8 cellular contexts compared by ENCODE assay signal in the genomic region with DNA sequence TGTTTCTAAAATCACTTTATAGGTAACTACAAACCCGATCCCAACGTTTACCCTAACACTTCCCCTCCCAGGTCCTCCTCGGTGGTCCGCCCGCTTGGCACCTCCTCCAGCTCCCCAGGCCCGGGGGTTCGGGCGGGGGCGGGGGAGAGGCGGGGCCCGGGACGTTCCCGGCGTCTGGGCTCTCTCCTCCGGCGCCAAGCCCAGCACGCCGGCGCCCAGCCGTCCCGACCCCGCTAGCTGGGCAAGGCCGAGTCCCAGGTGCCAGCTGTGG. TPM values are rescaled to one million over a fixed set of nuclear protein-coding genes. Genes with fewer than 3 reads are reported as not detected.
DNase-seq lines count a peak whose midpoint lies in the region; ATAC-seq, FAIRE-seq and TF ChIP-seq lines count a peak whose summit lies in the region.

No MANE protein-coding gene starts in this region.

- no peak overlapping the region for H4K91ac ChIP-seq in mesenchymal stem cell (ENCODE audit: low read length)

- under 1% methylated on average over 19 of the region's 23 CpGs for WGBS in mesenchymal stem cell

- H3K27me3 ChIP-seq in mesenchymal stem cell (ENCODE audit: control insufficient read depth in 1 of 2, insufficient read depth in 1 of 2, low read length in 2 of 2): no peaks in the 10 kb centered on the region

- no peaks in the 10 kb centered on the region for H3K4me1 ChIP-seq in ES-I3 (ENCODE audit: insufficient read depth, low read length)
- no peaks in the 10 kb centered on the region for H3K4me1 ChIP-seq in mesenchymal stem cell (ENCODE audit: control insufficient read depth, insufficient read depth, low read depth, low read length)

- H3K27ac ChIP-seq in mesenchymal stem cell (ENCODE audit: low read length, poor library complexity, severe bottlenecking): peak overlapping the region; percentile 99

- in situ Hi-C loops in astrocyte of the cerebellum (cut with HindIII; ENCODE audit: low sequenced_read_pairs): no loop called here

- no peak for TF ChIP-seq POLR2A in GM18505 (IDR thresholded peaks at IDR 0.05; ENCODE audit: borderline replicate concordance, extremely low read depth, insufficient read depth, insufficient read length)

- H3K36me3 ChIP-seq in ES-I3 (ENCODE audit: insufficient read depth, low read length): peaks cover 4% of the 10 kb centered on the region
- H3K36me3 ChIP-seq in mesenchymal stem cell (ENCODE audit: control insufficient read depth in 1 of 2, insufficient read depth in 2 of 2, low read depth in 1 of 2, low read length in 2 of 2): peaks cover 6 to 37% of the 10 kb centered on the region in 2 experiments

- TF ChIP-seq CTCF in astrocyte of the cerebellum (IDR thresholded peaks at IDR 0.05; ENCODE audit: low read depth, low read length, missing control alignments): no peak
- no peak for TF ChIP-seq CTCF in D721Med (IDR thresholded peaks at IDR 0.05; ENCODE audit: insufficient read depth, missing control alignments)

- no peak overlapping the region for H3K14ac ChIP-seq in mesenchymal stem cell (ENCODE audit: low read length in 2 of 2)

- no peak overlapping the region for H2AK5ac ChIP-seq in mesenchymal stem cell (ENCODE audit: low read length, severe bottlenecking)

- peak overlapping the region; percentile 88 for H3K4me3 ChIP-seq in astrocyte of the cerebellum (ENCODE audit: low read depth, low read length)
- peak overlapping the region; percentile 81 to 98 for H3K4me3 ChIP-seq in mesenchymal stem cell (ENCODE audit: insufficient read depth in 1 of 2, low read depth in 1 of 2, low read length in 2 of 2)

- H2AFZ ChIP-seq in mesenchymal stem cell (ENCODE audit: low read depth, low read length): peak overlapping the region; percentile 69

- peak overlapping the region; percentile 94 for H2BK5ac ChIP-seq in mesenchymal stem cell (ENCODE audit: low read depth, low read length, poor library complexity, severe bottlenecking)

- no peak overlapping the region for H3K23ac ChIP-seq in mesenchymal stem cell (ENCODE audit: low read length in 2 of 2)

- no peak overlapping the region for H4K8ac ChIP-seq in mesenchymal stem cell (ENCODE audit: low read length)

- peak overlapping the region; percentile 98 for H2BK15ac ChIP-seq in mesenchymal stem cell (ENCODE audit: low read depth, poor library complexity, severe bottlenecking)

- H3K4ac ChIP-seq in mesenchymal stem cell (ENCODE audit: low read depth in 1 of 2, low read length in 2 of 2): no peak overlapping the region

- no peak overlapping the region for H2BK12ac ChIP-seq in mesenchymal stem cell (ENCODE audit: low read length in 2 of 2)

- H3K9me3 ChIP-seq in ES-I3 (ENCODE audit: control insufficient read depth, insufficient read depth, low read length) (no peaks in the 10 kb centered on the region), mesenchymal stem cell (ENCODE audit: control insufficient read depth, low read length) (no peaks in the 10 kb centered on the region)

- peak overlapping the region; percentile 87 for H2BK120ac ChIP-seq in mesenchymal stem cell (ENCODE audit: low read depth, low read length)

- peak overlapping the region; percentile 64 for H3K4me2 ChIP-seq in mesenchymal stem cell (ENCODE audit: low read length, poor library complexity, severe bottlenecking)

- ATAC-seq in HG02763 (IDR thresholded peaks at IDR 0.05; ENCODE audit: unreplicated experiment) (peak; percentile 25), GM18505 (IDR thresholded peaks at IDR 0.05; ENCODE audit: unreplicated experiment) (no peak), HG02610 (IDR thresholded peaks at IDR 0.05; ENCODE audit: unreplicated experiment) (no peak), HG03469 (IDR thresholded peaks at IDR 0.05; ENCODE audit: unreplicated experiment) (no peak)

- no peak for DNase-seq in astrocyte of the cerebellum (ENCODE audit: low read depth)
- DNase-seq in mesenchymal stem cell: no peak
- DNase-seq in D721Med (ENCODE audit: insufficient read length, low spot score): no peak

- peak overlapping the region; percentile 89 to 95 for H3K18ac ChIP-seq in mesenchymal stem cell (ENCODE audit: low read depth in 1 of 2, low read length in 2 of 2)

- no peak for FAIRE-seq in D721Med (lab: Jason Lieb, UNC)

- peaks cover 6% of the 10 kb centered on the region for H3K79me1 ChIP-seq in mesenchymal stem cell (replicated peaks; ENCODE audit: low read length, poor library complexity, severe bottlenecking)

- peak overlapping the region; percentile 93 for H3K9ac ChIP-seq in ES-I3 (ENCODE audit: low read depth, low read length)
- peak overlapping the region; percentile 94 for H3K9ac ChIP-seq in mesenchymal stem cell (ENCODE audit: low read length)

RNA-seq across cellular contexts. Expression of gene CGGBP1, which starts 0.5 kb away (rescaled TPM):
- polyA plus RNA-seq in mesenchymal stem cell (2013, experiment 1 of 2): 45.7 TPM
- 46.2 TPM for polyA plus RNA-seq in mesenchymal stem cell (2013, experiment 2 of 2)

RNA-seq across cellular contexts. Expression of gene ZNF654, which starts 0.8 kb away (rescaled TPM):
- 5.9 TPM for polyA plus RNA-seq in mesenchymal stem cell (2013, experiment 1 of 2)
- polyA plus RNA-seq in mesenchymal stem cell (2013, experiment 2 of 2): 6.1 TPM
